Comparison of ENCODE assay signal across 12 cellular contexts in genomic region chr15:67033012-67033411, GRCh38. TPM values are rescaled to one million over a fixed set of nuclear protein-coding genes. Genes with fewer than 3 reads are reported as not detected.
A peak's percentile ranks its signal among the peaks of the same experiment; 100 is the strongest.
DNase-seq lines count a peak whose midpoint lies in the region; ATAC-seq and TF ChIP-seq lines count a peak whose summit lies in the region.
"Had no signal": no experiment of that assay in that cellular context is flagged by ENCODE, and none has a peak within 500 bp of the region (broad histone marks: within the 10 kb centered on the region; RNA-seq: fewer than 3 reads in every experiment).

No MANE protein-coding gene starts in this region.

- H3K9me3 ChIP-seq in CD4-positive, alpha-beta T cell (ENCODE audit: control insufficient read depth, low read length), result no peaks in the 10 kb centered on the region
- no peaks in the 10 kb centered on the region for H3K9me3 ChIP-seq in endodermal cell (ENCODE audit: control insufficient read depth, low read length)
- H3K9me3 ChIP-seq in parathyroid adenoma (ENCODE audit: control insufficient read depth, low read length), result no peaks in the 10 kb centered on the region
- H3K9me3 ChIP-seq: right lobe of liver, uterus had no signal

- H3K4me1 Mint-ChIP-seq in CD4-positive, alpha-beta T cell (ENCODE audit: low read depth), result peaks cover 12% of the 10 kb centered on the region
- H3K4me1 Mint-ChIP-seq in endodermal cell, result peaks cover 20% of the 10 kb centered on the region

- no peak overlapping the region for H3K27ac Mint-ChIP-seq in CD4-positive, alpha-beta T cell
- no peak overlapping the region for H3K27ac Mint-ChIP-seq in endodermal cell

- no peaks in the 10 kb centered on the region for H3K9me3 Mint-ChIP-seq in CD4-positive, alpha-beta T cell
- no peaks in the 10 kb centered on the region for H3K9me3 Mint-ChIP-seq in endodermal cell

- no peaks in the 10 kb centered on the region for H3K27me3 ChIP-seq in CD4-positive, alpha-beta T cell (ENCODE audit: control insufficient read depth, insufficient read depth, low read length)
- H3K27me3 ChIP-seq in endodermal cell (ENCODE audit: control insufficient read depth, insufficient read depth, low read length, poor library complexity, severe bottlenecking), result peaks cover 43% of the 10 kb centered on the region
- H3K27me3 ChIP-seq in parathyroid adenoma (ENCODE audit: control insufficient read depth, insufficient read depth, low read length), result no peaks in the 10 kb centered on the region
- H3K27me3 ChIP-seq: right lobe of liver, uterus had no signal

- CTCF ChIA-PET in CD4-positive, alpha-beta T cell (lab: Charles Lee), result no interaction called here

- no peaks in the 10 kb centered on the region for H3K36me3 Mint-ChIP-seq in CD4-positive, alpha-beta T cell (ENCODE audit: low read depth)
- no peaks in the 10 kb centered on the region for H3K36me3 Mint-ChIP-seq in endodermal cell (ENCODE audit: low read depth)

- POLR2A ChIA-PET in CD4-positive, alpha-beta T cell (lab: Charles Lee), result no interaction called here

- peak overlapping the region; percentile 37 for H3K4me2 ChIP-seq in parathyroid adenoma (ENCODE audit: low read length)

- no peaks in the 10 kb centered on the region for H3K36me3 ChIP-seq in endodermal cell (ENCODE audit: control insufficient read depth, insufficient read depth, low read length)
- H3K36me3 ChIP-seq in parathyroid adenoma (ENCODE audit: control insufficient read depth, insufficient read depth, low read length), result no peaks in the 10 kb centered on the region
- H3K36me3 ChIP-seq: right lobe of liver, uterus had no signal

- H3K4me1 ChIP-seq in endodermal cell (ENCODE audit: control insufficient read depth, insufficient read depth, low read length) (peaks cover 5% of the 10 kb centered on the region), parathyroid adenoma (no peaks in the 10 kb centered on the region)

- in situ Hi-C loops in G401 (cut with HindIII; ENCODE audit: low sequenced_read_pairs), result no loop called here

- H3K4me3 Mint-ChIP-seq in CD4-positive, alpha-beta T cell, result no peak overlapping the region
- H3K4me3 Mint-ChIP-seq in endodermal cell, result peak overlapping the region; percentile 52

- WGBS in endodermal cell (ENCODE audit: insufficient coverage in 1 of 2, insufficient read length in 1 of 2), 2 experiments, result 51 to 61% methylated on average over 5 to 12 of the region's 12 CpGs

- intact Hi-C loops in CD4-positive, alpha-beta T cell (cut with DNase I, micrococcal nuclease), result no loop called here

- TF ChIP-seq CTCF in CD4-positive, alpha-beta T cell (IDR thresholded peaks at IDR 0.05), result no peak
- TF ChIP-seq CTCF in endodermal cell (conservative IDR thresholded peaks at IDR 0.05) (no peak), parathyroid adenoma (IDR thresholded peaks at IDR 0.05) (no peak)

- ATAC-seq in CD4-positive, alpha-beta T cell (ENCODE audit: poor library complexity), result peak; percentile 79
- ATAC-seq in GM18520 (IDR thresholded peaks at IDR 0.05; ENCODE audit: unreplicated experiment) (no peak), GM21619 (IDR thresholded peaks at IDR 0.05; ENCODE audit: unreplicated experiment) (no peak)

- peak overlapping the region; percentile 33 for H2AFZ ChIP-seq in parathyroid adenoma

- no peak overlapping the region for H3K9ac ChIP-seq in endodermal cell (ENCODE audit: extremely low read depth, low read length, poor library complexity, severe bottlenecking)
- no peak overlapping the region for H3K9ac ChIP-seq in parathyroid adenoma

- no peak overlapping the region for H3K27ac ChIP-seq in CD4-positive, alpha-beta T cell (ENCODE audit: low read depth, low read length)
- H3K27ac ChIP-seq in endodermal cell (ENCODE audit: low read depth, low read length), result peak overlapping the region; percentile 41
- H3K27ac ChIP-seq in parathyroid adenoma, result no peak overlapping the region
- H3K27ac ChIP-seq: right lobe of liver, RWPE1, uterus had no signal

- H3K27me3 Mint-ChIP-seq in CD4-positive, alpha-beta T cell, result no peaks in the 10 kb centered on the region
- H3K27me3 Mint-ChIP-seq in endodermal cell (ENCODE audit: insufficient read depth), result peaks cover 27% of the 10 kb centered on the region

- DNase-seq in CD4-positive, alpha-beta T cell, result peak in 9 of 10 experiments; percentile 11 to 42 (median 19)
- peak; percentile 34 for DNase-seq in activated CD4-positive, alpha-beta T cell treated with anti-CD3 and anti-CD28 coated beads for 48 hours
- no peak for DNase-seq in endodermal cell
- no peak for DNase-seq in G401 (ENCODE audit: low spot score)
- no peak for DNase-seq in glomerular visceral epithelial cell (ENCODE audit: extremely low spot score)
- DNase-seq: NCI-H1048, right lobe of liver, uterus had no signal

- H3K4me3 ChIP-seq in endodermal cell (ENCODE audit: low read length), result no peak overlapping the region
- no peak overlapping the region for H3K4me3 ChIP-seq in parathyroid adenoma (ENCODE audit: low read depth, low read length)
- H3K4me3 ChIP-seq: right lobe of liver had no signal

- no peaks in the 10 kb centered on the region for H3K79me2 ChIP-seq in parathyroid adenoma

RNA-seq across cellular contexts. Expression of gene SMAD3, which starts 32.4 kb away (rescaled TPM):
- total RNA-seq in CD4-positive, alpha-beta T cell, result 10 to 100 TPM; 30.0 to 31.0 TPM
- 1 to 10 TPM; 7.8 to 9.6 TPM for total RNA-seq in endodermal cell
- 36.7 TPM for polyA plus RNA-seq in endodermal cell (2013, experiment 1 of 2)
- polyA plus RNA-seq in endodermal cell (2013, experiment 2 of 2), result 35.6 TPM
- total RNA-seq in G401 (2014; rRNA removed; shearing (Covaris generic)), result 11.1 and 21.9 TPM in 2 replicates

Comparison
In these comparisons a context has a peak if more than half of its experiments do, and no peak if none do; other contexts are left out.
1. DNase-seq: peak in CD4-positive, alpha-beta T cell (9 of 10) and activated CD4-positive, alpha-beta T cell treated with anti-CD3 and anti-CD28 coated beads for 48 hours (single experiment); none in endodermal cell (single experiment), G401 (single experiment) and glomerular visceral epithelial cell (single experiment).